18 cellular contexts compared by ENCODE assay signal in the genomic region with DNA sequence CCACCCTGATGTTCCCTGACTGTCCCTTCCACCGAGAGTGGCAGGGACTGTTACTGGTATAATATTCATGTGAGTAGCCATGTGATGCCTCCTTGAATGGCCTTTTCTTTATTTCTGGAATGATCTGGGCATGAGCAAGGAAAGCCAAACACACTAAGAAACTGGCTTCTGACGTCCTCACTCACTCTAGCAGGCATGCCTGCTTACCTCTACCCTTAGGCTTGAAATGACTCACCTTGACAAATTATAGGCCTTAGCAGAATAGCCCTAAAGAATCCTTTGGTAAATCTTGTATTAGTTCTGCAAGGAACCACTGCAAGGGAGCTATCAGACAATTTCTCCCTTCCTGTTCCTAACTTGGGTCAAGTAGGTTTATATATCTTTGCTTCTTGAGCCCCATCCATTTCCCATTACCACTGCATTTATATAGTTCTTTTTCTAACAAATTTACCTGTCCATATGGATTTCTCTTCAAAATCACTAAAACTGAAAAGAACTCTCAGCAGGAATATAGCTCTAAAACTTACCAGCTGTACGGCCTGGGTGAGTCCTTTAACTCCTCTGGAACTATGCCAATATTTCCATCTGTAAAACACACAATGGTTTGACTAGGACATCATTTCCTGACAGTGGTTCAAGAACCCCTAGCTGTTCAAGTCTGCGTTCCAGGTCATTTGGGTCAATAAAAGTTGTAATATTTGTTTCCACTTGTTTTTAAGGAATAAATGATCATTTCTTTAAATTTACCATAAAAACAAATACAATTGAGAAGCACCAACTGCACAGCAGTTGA. TPM values are rescaled to one million over a fixed set of nuclear protein-coding genes. Genes with fewer than 3 reads are reported as not detected.
A peak's percentile ranks its signal among the peaks of the same experiment; 100 is the strongest.
DNase-seq lines count a peak whose midpoint lies in the region; ATAC-seq and TF ChIP-seq lines count a peak whose summit lies in the region.
"Had no signal": no experiment of that assay in that cellular context is flagged by ENCODE, and none has a peak within 500 bp of the region (broad histone marks: within the 10 kb centered on the region; RNA-seq: fewer than 3 reads in every experiment).

No MANE protein-coding gene starts in this region.

- H3K27me3 Mint-ChIP-seq in natural killer cell (ENCODE audit: low read depth in 2 of 2) = peaks cover 18 to 49% of the 10 kb centered on the region in 2 donors
- H3K27me3 Mint-ChIP-seq: stimulated activated memory B cell treated with anti-CD40 and anti-IgM and Interleukin-4, amounts not matched to agents 10 μg/mL and 1 μg/mL and 100 μg/mL, for 72 hours had no signal

- no peaks in the 10 kb centered on the region for H3K36me3 Mint-ChIP-seq in natural killer cell
- H3K36me3 Mint-ChIP-seq: stimulated activated memory B cell treated with anti-CD40 and anti-IgM and Interleukin-4, amounts not matched to agents 10 μg/mL and 1 μg/mL and 100 μg/mL, for 72 hours; T-cell had no signal

- DNase-seq in M059J (ENCODE audit: low read depth) (peak; percentile 56), islet precursor cell (peak; percentile 65), natural killer cell (no peak), left ventricle myocardium inferior (no peak)
- DNase-seq in stimulated activated CD4-positive, alpha-beta T cell treated with anti-CD3 and anti-CD28 coated beads, Interleukin-4, amount 100 ng/mL, for 1 hour = no peak
- no peak for DNase-seq in activated CD8-positive, alpha-beta memory T cell treated with anti-CD3 and anti-CD28 coated beads for 24 hours
- DNase-seq: activated CD4-positive, CD25-positive, alpha-beta regulatory T cell; activated naive CD4-positive, alpha-beta T cell; EL; sigmoid colon; T-cell had no signal

- no peaks in the 10 kb centered on the region for H3K9me3 ChIP-seq in left ventricle myocardium inferior (replicated peaks)
- H3K9me3 ChIP-seq: BLaER1 treated with 17β-estradiol and CSF1 and Interleukin-3, amounts not matched to agents 10 nM and 100 nM; sigmoid colon; upper lobe of left lung had no signal

- ATAC-seq in HG02588 (IDR thresholded peaks at IDR 0.05; ENCODE audit: unreplicated experiment) = peak; percentile 60
- ATAC-seq in SK-N-SH treated with all-trans-retinoic acid at 6 μM for 48 hours = 0 out of 3 replicates have a peak, but pooled peaks have one; percentile 22
- no peak for ATAC-seq in natural killer cell
- ATAC-seq: stimulated activated memory B cell treated with anti-CD40 and anti-IgM and Interleukin-4, amounts not matched to agents 10 μg/mL and 1 μg/mL and 100 μg/mL, for 72 hours; T-cell had no signal

- H3K9me3 Mint-ChIP-seq in natural killer cell = no peaks in the 10 kb centered on the region
- H3K9me3 Mint-ChIP-seq: stimulated activated memory B cell treated with anti-CD40 and anti-IgM and Interleukin-4, amounts not matched to agents 10 μg/mL and 1 μg/mL and 100 μg/mL, for 72 hours; T-cell had no signal

- no peak overlapping the region for H3K27ac Mint-ChIP-seq in natural killer cell
- H3K27ac Mint-ChIP-seq: T-cell had no signal

- no peak overlapping the region for H3K27ac ChIP-seq in left ventricle myocardium inferior (replicated peaks)
- H3K27ac ChIP-seq: BLaER1 treated with 17β-estradiol and CSF1 and Interleukin-3, amounts not matched to agents 10 nM and 100 nM; KMS-11; sigmoid colon; upper lobe of left lung had no signal

- H3K4me1 Mint-ChIP-seq in natural killer cell = no peaks in the 10 kb centered on the region
- H3K4me1 Mint-ChIP-seq: T-cell had no signal

- no peaks in the 10 kb centered on the region for H3K4me1 ChIP-seq in left ventricle myocardium inferior
- H3K4me1 ChIP-seq: sigmoid colon had no signal

- intact Hi-C loops in natural killer cell (cut with micrococcal nuclease) (no loop called here), left ventricle myocardium inferior (cut with micrococcal nuclease) (no loop called here)

- no peak overlapping the region for H3K4me3 ChIP-seq in left ventricle myocardium inferior
- H3K4me3 ChIP-seq: BLaER1 treated with 17β-estradiol and CSF1 and Interleukin-3, amounts not matched to agents 10 nM and 100 nM; sigmoid colon; upper lobe of left lung had no signal

- H3K4me3 Mint-ChIP-seq in natural killer cell = no peak overlapping the region
- H3K4me3 Mint-ChIP-seq: stimulated activated memory B cell treated with anti-CD40 and anti-IgM and Interleukin-4, amounts not matched to agents 10 μg/mL and 1 μg/mL and 100 μg/mL, for 72 hours; T-cell had no signal

- TF ChIP-seq CTCF in natural killer cell (IDR thresholded peaks at IDR 0.05) (no peak), left ventricle myocardium inferior (IDR thresholded peaks at IDR 0.05; ENCODE audit: borderline replicate concordance) (no peak)

- no peaks in the 10 kb centered on the region for H3K36me3 ChIP-seq in left ventricle myocardium inferior
- H3K36me3 ChIP-seq: BLaER1 treated with 17β-estradiol and CSF1 and Interleukin-3, amounts not matched to agents 10 nM and 100 nM; sigmoid colon; upper lobe of left lung had no signal

- no peaks in the 10 kb centered on the region for H3K27me3 ChIP-seq in left ventricle myocardium inferior (ENCODE audit: low read depth)
- H3K27me3 ChIP-seq: BLaER1 treated with 17β-estradiol and CSF1 and Interleukin-3, amounts not matched to agents 10 nM and 100 nM; sigmoid colon; upper lobe of left lung had no signal

TF ChIP-seq in SK-N-SH treated with all-trans-retinoic acid at 6 μM for 48 hours, 23 proteins besides CTCF, POLR2A, EP300 and RAD21 (continues in another document):
- TF ChIP-seq, protein P1, sequence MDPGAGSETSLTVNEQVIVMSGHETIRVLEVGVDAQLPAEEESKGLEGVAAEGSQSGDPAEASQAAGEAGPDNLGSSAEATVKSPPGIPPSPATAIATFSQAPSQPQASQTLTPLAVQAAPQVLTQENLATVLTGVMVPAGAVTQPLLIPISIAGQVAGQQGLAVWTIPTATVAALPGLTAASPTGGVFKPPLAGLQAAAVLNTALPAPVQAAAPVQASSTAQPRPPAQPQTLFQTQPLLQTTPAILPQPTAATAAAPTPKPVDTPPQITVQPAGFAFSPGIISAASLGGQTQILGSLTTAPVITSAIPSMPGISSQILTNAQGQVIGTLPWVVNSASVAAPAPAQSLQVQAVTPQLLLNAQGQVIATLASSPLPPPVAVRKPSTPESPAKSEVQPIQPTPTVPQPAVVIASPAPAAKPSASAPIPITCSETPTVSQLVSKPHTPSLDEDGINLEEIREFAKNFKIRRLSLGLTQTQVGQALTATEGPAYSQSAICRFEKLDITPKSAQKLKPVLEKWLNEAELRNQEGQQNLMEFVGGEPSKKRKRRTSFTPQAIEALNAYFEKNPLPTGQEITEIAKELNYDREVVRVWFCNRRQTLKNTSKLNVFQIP (CRISPR knock-in tag; IDR thresholded peaks at IDR 0.05; ENCODE audit: borderline replicate concordance, low read depth) = no peak
- TF ChIP-seq ZNF70 (CRISPR knock-in tag; IDR thresholded peaks at IDR 0.05) (no peak), OSR1 (CRISPR knock-in tag; IDR thresholded peaks at IDR 0.05) (no peak), ZFP3 (CRISPR knock-in tag; IDR thresholded peaks at IDR 0.05) (no peak), BACH2 (CRISPR knock-in tag; IDR thresholded peaks at IDR 0.05; ENCODE audit: borderline replicate concordance) (no peak), ESRRG (CRISPR knock-in tag; IDR thresholded peaks at IDR 0.05) (no peak), SNAI2 (CRISPR knock-in tag; IDR thresholded peaks at IDR 0.05) (no peak), ARNTL (CRISPR knock-in tag; IDR thresholded peaks at IDR 0.05; ENCODE audit: borderline replicate concordance, low read depth) (no peak), ZNF565 (CRISPR knock-in tag; conservative IDR thresholded peaks at IDR 0.05; ENCODE audit: low read depth) (no peak), PPARA (CRISPR knock-in tag; IDR thresholded peaks at IDR 0.05; ENCODE audit: borderline replicate concordance) (no peak), GLIS3 (CRISPR knock-in tag; IDR thresholded peaks at IDR 0.05) (no peak)
- TF ChIP-seq, protein P2, sequence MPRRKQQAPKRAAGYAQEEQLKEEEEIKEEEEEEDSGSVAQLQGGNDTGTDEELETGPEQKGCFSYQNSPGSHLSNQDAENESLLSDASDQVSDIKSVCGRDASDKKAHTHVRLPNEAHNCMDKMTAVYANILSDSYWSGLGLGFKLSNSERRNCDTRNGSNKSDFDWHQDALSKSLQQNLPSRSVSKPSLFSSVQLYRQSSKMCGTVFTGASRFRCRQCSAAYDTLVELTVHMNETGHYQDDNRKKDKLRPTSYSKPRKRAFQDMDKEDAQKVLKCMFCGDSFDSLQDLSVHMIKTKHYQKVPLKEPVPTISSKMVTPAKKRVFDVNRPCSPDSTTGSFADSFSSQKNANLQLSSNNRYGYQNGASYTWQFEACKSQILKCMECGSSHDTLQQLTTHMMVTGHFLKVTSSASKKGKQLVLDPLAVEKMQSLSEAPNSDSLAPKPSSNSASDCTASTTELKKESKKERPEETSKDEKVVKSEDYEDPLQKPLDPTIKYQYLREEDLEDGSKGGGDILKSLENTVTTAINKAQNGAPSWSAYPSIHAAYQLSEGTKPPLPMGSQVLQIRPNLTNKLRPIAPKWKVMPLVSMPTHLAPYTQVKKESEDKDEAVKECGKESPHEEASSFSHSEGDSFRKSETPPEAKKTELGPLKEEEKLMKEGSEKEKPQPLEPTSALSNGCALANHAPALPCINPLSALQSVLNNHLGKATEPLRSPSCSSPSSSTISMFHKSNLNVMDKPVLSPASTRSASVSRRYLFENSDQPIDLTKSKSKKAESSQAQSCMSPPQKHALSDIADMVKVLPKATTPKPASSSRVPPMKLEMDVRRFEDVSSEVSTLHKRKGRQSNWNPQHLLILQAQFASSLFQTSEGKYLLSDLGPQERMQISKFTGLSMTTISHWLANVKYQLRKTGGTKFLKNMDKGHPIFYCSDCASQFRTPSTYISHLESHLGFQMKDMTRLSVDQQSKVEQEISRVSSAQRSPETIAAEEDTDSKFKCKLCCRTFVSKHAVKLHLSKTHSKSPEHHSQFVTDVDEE (CRISPR knock-in tag; IDR thresholded peaks at IDR 0.05) = no peak

RNA-seq across cellular contexts. Expression of a gene that starts 13.0 kb away (rescaled TPM):
- total RNA-seq in M059J (2014; rRNA removed; shearing (Covaris generic)) = 64.4 and 81.9 TPM in 2 replicates
- total RNA-seq in natural killer cell (10 to 100 TPM; 46.0 to 51.2 (median 50.4) TPM), left ventricle myocardium inferior (378 TPM)

RNA-seq across cellular contexts. Expression of a gene that starts 31.0 kb away (rescaled TPM):
- not detected in 2 replicates for total RNA-seq in M059J (2014; rRNA removed; shearing (Covaris generic))
- total RNA-seq in natural killer cell (not detected), left ventricle myocardium inferior (76.8 TPM)
- total RNA-seq: frontal cortex, sigmoid colon, T-cell, upper lobe of left lung had no signal

RNA-seq across cellular contexts. Expression of a gene that starts 36.2 kb away (rescaled TPM):
- total RNA-seq in M059J (2014; rRNA removed; shearing (Covaris generic)) = 0.05 and 1.1 TPM in 2 replicates
- under 1 TPM; 0.09 to 0.45 (median 0.18) TPM for total RNA-seq in natural killer cell
- total RNA-seq in left ventricle myocardium inferior = 0.38 TPM

Comparison
In these comparisons a context has a peak if more than half of its experiments do, and no peak if none do; other contexts are left out.
1. ATAC-seq: peak in HG02588 (single experiment) and SK-N-SH treated with all-trans-retinoic acid at 6 μM for 48 hours (single experiment); none in natural killer cell (0 of 3).
2. DNase-seq: peak in M059J (single experiment) and islet precursor cell (single experiment); none in stimulated activated CD4-positive, alpha-beta T cell treated with anti-CD3 and anti-CD28 coated beads, Interleukin-4, amount 100 ng/mL, for 1 hour (single experiment), activated CD8-positive, alpha-beta memory T cell treated with anti-CD3 and anti-CD28 coated beads for 24 hours (single experiment), natural killer cell (single experiment) and left ventricle myocardium inferior (single experiment).
3. RNA of a gene that starts 31.0 kb away (total RNA-seq): 76.8 TPM in left ventricle myocardium inferior (single experiment); not detected in M059J and not detected in natural killer cell; every median in the first group is over 10 times any median in the second.